Comparison of ENCODE assay signal across 8 cellular contexts in the genomic region with DNA sequence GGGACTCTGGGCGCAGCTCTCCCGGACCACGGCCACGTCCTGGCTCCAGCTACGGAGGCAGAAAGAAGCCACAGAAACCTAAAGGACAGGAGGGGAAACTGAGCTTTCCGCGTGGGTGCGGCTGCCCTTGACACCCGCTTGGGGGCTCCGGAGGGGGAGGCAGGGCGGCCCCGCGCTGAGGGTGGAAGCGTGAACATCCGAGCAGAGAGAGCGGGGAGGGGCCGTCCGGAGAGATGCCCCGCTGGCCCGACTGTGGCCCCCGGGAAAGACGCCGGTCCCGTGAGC.
DNase-seq lines count a peak whose midpoint lies in the region; ATAC-seq and TF ChIP-seq lines count a peak whose summit lies in the region.

No MANE protein-coding gene starts in this region.

- peaks cover 35% of the 10 kb centered on the region for H3K27me3 Mint-ChIP-seq in activated T-helper 2 cell treated with anti-CD3 and anti-CD28 coated beads, Interferon-gamma antibody, Interleukin-2, Interleukin-4, amounts not matched to agents 10 μg/mL and 5 μg/mL and 100 μg/mL, durations not matched to agents 14 hours and 24 hours and 36 hours (ENCODE audit: low read depth)
- H3K27me3 Mint-ChIP-seq in stimulated activated naive B cell treated with anti-CD40 and anti-IgM and Interleukin-4, amounts not matched to agents 10 μg/mL and 1 μg/mL and 100 μg/mL, for 72 hours = peaks cover 21 to 43% of the 10 kb centered on the region in 2 donors

- no peak overlapping the region for H3K27ac Mint-ChIP-seq in activated T-helper 2 cell treated with anti-CD3 and anti-CD28 coated beads, Interferon-gamma antibody, Interleukin-2, Interleukin-4, amounts not matched to agents 10 μg/mL and 5 μg/mL and 100 μg/mL, durations not matched to agents 14 hours and 24 hours and 36 hours
- no peak overlapping the region for H3K27ac Mint-ChIP-seq in stimulated activated naive B cell treated with anti-CD40 and anti-IgM and Interleukin-4, amounts not matched to agents 10 μg/mL and 1 μg/mL and 100 μg/mL, for 72 hours

- H3K36me3 ChIP-seq in iPS-18a (ENCODE audit: control insufficient read depth, low read depth, low read length) = no peaks in the 10 kb centered on the region

- DNase-seq in activated T-helper 2 cell treated with anti-CD3 and anti-CD28 coated beads, Interferon-gamma antibody, Interleukin-2, Interleukin-4, amounts not matched to agents 10 μg/mL and 5 μg/mL and 100 μg/mL, durations not matched to agents 14 hours and 24 hours and 36 hours (ENCODE audit: low spot score) = no peak
- no peak for DNase-seq in stimulated activated naive B cell treated with anti-CD40 and anti-IgM and Interleukin-4, amounts not matched to agents 10 μg/mL and 1 μg/mL and 100 μg/mL, for 72 hours
- no peak for DNase-seq in stimulated activated naive CD4-positive, alpha-beta T cell treated with Interleukin-2 at 50 U/mL for 16 hours (lab: John Stamatoyannopoulos, UW)
- no peak for DNase-seq in GM20000 (ENCODE audit: low spot score)

- H3K4me1 ChIP-seq in iPS-18a (ENCODE audit: control insufficient read depth, low read depth, low read length) = peaks cover 2% of the 10 kb centered on the region

- no peak for TF ChIP-seq CTCF in GM20000 (IDR thresholded peaks at IDR 0.05; ENCODE audit: extremely low read depth, missing control alignments)

- H3K36me3 Mint-ChIP-seq in activated T-helper 2 cell treated with anti-CD3 and anti-CD28 coated beads, Interferon-gamma antibody, Interleukin-2, Interleukin-4, amounts not matched to agents 10 μg/mL and 5 μg/mL and 100 μg/mL, durations not matched to agents 14 hours and 24 hours and 36 hours (ENCODE audit: low read depth) = no peaks in the 10 kb centered on the region
- peaks cover 5% of the 10 kb centered on the region in 2 donors for H3K36me3 Mint-ChIP-seq in stimulated activated naive B cell treated with anti-CD40 and anti-IgM and Interleukin-4, amounts not matched to agents 10 μg/mL and 1 μg/mL and 100 μg/mL, for 72 hours

- no peaks in the 10 kb centered on the region for H3K9me3 Mint-ChIP-seq in activated T-helper 2 cell treated with anti-CD3 and anti-CD28 coated beads, Interferon-gamma antibody, Interleukin-2, Interleukin-4, amounts not matched to agents 10 μg/mL and 5 μg/mL and 100 μg/mL, durations not matched to agents 14 hours and 24 hours and 36 hours
- peaks cover 5 to 7% of the 10 kb centered on the region in 2 donors for H3K9me3 Mint-ChIP-seq in stimulated activated naive B cell treated with anti-CD40 and anti-IgM and Interleukin-4, amounts not matched to agents 10 μg/mL and 1 μg/mL and 100 μg/mL, for 72 hours

- H3K27me3 ChIP-seq in iPS-18a (ENCODE audit: control insufficient read depth, insufficient read depth, low read length) = peaks cover 25% of the 10 kb centered on the region

- peaks cover 7% of the 10 kb centered on the region for H3K4me1 Mint-ChIP-seq in activated T-helper 2 cell treated with anti-CD3 and anti-CD28 coated beads, Interferon-gamma antibody, Interleukin-2, Interleukin-4, amounts not matched to agents 10 μg/mL and 5 μg/mL and 100 μg/mL, durations not matched to agents 14 hours and 24 hours and 36 hours (ENCODE audit: low read depth)
- peaks cover 21 to 28% of the 10 kb centered on the region in 2 donors for H3K4me1 Mint-ChIP-seq in stimulated activated naive B cell treated with anti-CD40 and anti-IgM and Interleukin-4, amounts not matched to agents 10 μg/mL and 1 μg/mL and 100 μg/mL, for 72 hours

- no peak overlapping the region for H3K9ac ChIP-seq in iPS-18a (ENCODE audit: low read length)

- no peaks in the 10 kb centered on the region for H3K9me3 ChIP-seq in iPS-18a (ENCODE audit: control insufficient read depth, low read depth, low read length)

- peak overlapping the region; percentile 75 for H3K4me3 ChIP-seq in iPS-18a (ENCODE audit: low read length)

- ATAC-seq in HG02623 (IDR thresholded peaks at IDR 0.05; ENCODE audit: unreplicated experiment) = peak; percentile 6
- no peak for ATAC-seq in stimulated activated naive B cell treated with anti-CD40 and anti-IgM and Interleukin-4, amounts not matched to agents 10 μg/mL and 1 μg/mL and 100 μg/mL, for 72 hours (replicated peaks)
- no peak for ATAC-seq in GM18519 (IDR thresholded peaks at IDR 0.05; ENCODE audit: low FRiP score, unreplicated experiment)
- ATAC-seq in HG03097 (IDR thresholded peaks at IDR 0.05; ENCODE audit: low FRiP score, unreplicated experiment) = no peak

- intact Hi-C loops in activated T-helper 2 cell treated with anti-CD3 and anti-CD28 coated beads, Interferon-gamma antibody, Interleukin-2, Interleukin-4, amounts not matched to agents 10 μg/mL and 5 μg/mL and 100 μg/mL, durations not matched to agents 14 hours and 24 hours and 36 hours (cut with micrococcal nuclease) = loop anchor here (2.0 to 5.0 kb wide), 2 partner anchors 294 to 364 kb away; a partner anchor contains a TSS

- peak overlapping the region; percentile 58 for H3K4me3 Mint-ChIP-seq in activated T-helper 2 cell treated with anti-CD3 and anti-CD28 coated beads, Interferon-gamma antibody, Interleukin-2, Interleukin-4, amounts not matched to agents 10 μg/mL and 5 μg/mL and 100 μg/mL, durations not matched to agents 14 hours and 24 hours and 36 hours (ENCODE audit: low read depth)
- peak overlapping the region; percentile 76 to 80 for H3K4me3 Mint-ChIP-seq in stimulated activated naive B cell treated with anti-CD40 and anti-IgM and Interleukin-4, amounts not matched to agents 10 μg/mL and 1 μg/mL and 100 μg/mL, for 72 hours

- no peak overlapping the region for H3K27ac ChIP-seq in iPS-18a (ENCODE audit: low read length)
